22 cellular contexts compared by ENCODE assay signal in genomic region chr1:206821493-206821892, GRCh38. TPM values are rescaled to one million over a fixed set of nuclear protein-coding genes. Genes with fewer than 3 reads are reported as not detected.
DNase-seq lines count a peak whose midpoint lies in the region; ATAC-seq and TF ChIP-seq lines count a peak whose summit lies in the region.
"Had no signal": no experiment of that assay in that cellular context is flagged by ENCODE, and none has a peak within 500 bp of the region (broad histone marks: within the 10 kb centered on the region; RNA-seq: fewer than 3 reads in every experiment).

No MANE protein-coding gene starts in this region.

- in situ Hi-C loops in GM23248 (cut with MboI): no loop called here

- peak; percentile 33 for DNase-seq in DMS153 (lab: John Stamatoyannopoulos, UW)
- DNase-seq in DMS153 treated with DMSO at 0.1 percent for 48 hours (lab: John Stamatoyannopoulos, UW; ENCODE audit: unreplicated experiment): no peak
- DNase-seq in COR-L47 (lab: John Stamatoyannopoulos, UW): peak; percentile 3
- peak; percentile 17 for DNase-seq in NCI-H146 treated with DMSO at 0.1 percent for 48 hours (lab: John Stamatoyannopoulos, UW; ENCODE audit: unreplicated experiment)
- DNase-seq in NCI-H345 (lab: John Stamatoyannopoulos, UW): peak; percentile 55
- DNase-seq in ovary: no peak
- DNase-seq in GM23248: no peak
- DNase-seq: BE2C; Caco-2; CD4-positive, CD25-positive, alpha-beta regulatory T cell; Karpas-422; NCI-H1694 treated with DMSO at 0.1 percent for 48 hours; NCI-H446 treated with DMSO at 0.1 percent for 48 hours; OCI-M1; Right ventricle myocardium superior; SW 1271 had no signal

- H3K9me3 ChIP-seq in ovary (no peaks in the 10 kb centered on the region), GM23248 (ENCODE audit: low read depth) (no peaks in the 10 kb centered on the region)
- H3K9me3 ChIP-seq: BE2C, Caco-2 had no signal

- TF ChIP-seq EP300 in ovary (IDR thresholded peaks at IDR 0.05): no peak

- WGBS in ovary, 3 donors: 73 to 81% (median 76%) methylated on average over 4 of the region's 4 CpGs
- WGBS in GM23248 (ENCODE audit: low coverage in 1 of 2, low lambda C conversion rate in 2 of 2, missing lambda C conversion rate in 2 of 2), 2 experiments: 63 to 78% methylated on average over 4 of the region's 4 CpGs

- intact Hi-C loops in ovary (cut with DNase I): no loop called here

- no peaks in the 10 kb centered on the region for H3K9me2 ChIP-seq in GM23248 (ENCODE audit: insufficient read depth)

- H3K79me2 ChIP-seq in GM23248 (ENCODE audit: insufficient read depth): no peaks in the 10 kb centered on the region

- H3K4me2 ChIP-seq in GM23248 (ENCODE audit: unreplicated experiment): no peak overlapping the region

- no peak for ATAC-seq in GM19452 (IDR thresholded peaks at IDR 0.05; ENCODE audit: unreplicated experiment)
- ATAC-seq: HCT116 had no signal

- H4K20me1 ChIP-seq in GM23248 (ENCODE audit: insufficient read depth): no peaks in the 10 kb centered on the region

- H3K9ac ChIP-seq in GM23248: no peak overlapping the region

- no peaks in the 10 kb centered on the region for H3F3A ChIP-seq in GM23248 (ENCODE audit: insufficient read depth)

- no peak for TF ChIP-seq POLR2A in ovary (IDR thresholded peaks at IDR 0.05)

- H3K4me1 ChIP-seq in ovary (ENCODE audit: insufficient read depth) (no peaks in the 10 kb centered on the region), GM23248 (ENCODE audit: insufficient read depth) (peaks cover 8% of the 10 kb centered on the region; the same call in 1 of the 2 replicates)
- H3K4me1 ChIP-seq: Caco-2 had no signal

- H3K27me3 ChIP-seq in ovary: no peaks in the 10 kb centered on the region
- no peaks in the 10 kb centered on the region for H3K27me3 ChIP-seq in GM23248 (replicated peaks; ENCODE audit: insufficient read depth)
- H3K27me3 ChIP-seq: BE2C had no signal

- H3K4me3 ChIP-seq in ovary: no peak overlapping the region
- no peak overlapping the region for H3K4me3 ChIP-seq in GM23248

- TF ChIP-seq CTCF in ovary (IDR thresholded peaks at IDR 0.05): no peak

- no peak overlapping the region for H3K27ac ChIP-seq in ovary
- no peak overlapping the region for H3K27ac ChIP-seq in GM23248
- H3K27ac ChIP-seq: 22Rv1 had no signal

- no peaks in the 10 kb centered on the region for H3K36me3 ChIP-seq in ovary
- H3K36me3 ChIP-seq in GM23248 (ENCODE audit: low read depth): no peaks in the 10 kb centered on the region
- H3K36me3 ChIP-seq: BE2C had no signal

- no peak overlapping the region for H2AFZ ChIP-seq in GM23248

RNA-seq across cellular contexts. Expression of gene IL20, which starts 43.9 kb away (rescaled TPM):
- 1 to 10 TPM in 1 of 7 donors, not detected in 6; 2.6 TPM for total RNA-seq in ovary
- polyA plus RNA-seq in ovary (under 1 TPM in 1 of 2 donors, not detected in 1; 0.30 TPM), GM23248 (2016; fragmentation: Nextera tagmentation; extraction: Ambion mirVana) (not detected in 2 replicates)
- 0.25 TPM in 1 of 2 replicates, not detected in the other for total RNA-seq in GM23248 (2014; rRNA removed; shearing (Covaris generic))
- total RNA-seq: Caco-2; CD4-positive, CD25-positive, alpha-beta regulatory T cell; MCF 10A; Right ventricle myocardium superior; T-helper 2 cell treated with Interferon-gamma antibody and Interleukin-4, amounts not matched to agents 100 ng/mL and 5 ng/mL, for 36 hours had no signal
- polyA plus RNA-seq: CD4-positive, CD25-positive, alpha-beta regulatory T cell; IgD-negative memory B cell had no signal

RNA-seq across cellular contexts. Expression of gene IL10, which starts 49.2 kb away (rescaled TPM):
- total RNA-seq in ovary: 1 to 10 TPM in 3 of 7 donors, under 1 TPM in 3, not detected in 1; 0.25 to 2.7 (median 0.94) TPM
- polyA plus RNA-seq in ovary (1 to 10 TPM; 3.2 to 4.0 TPM), GM23248 (2016; fragmentation: Nextera tagmentation; extraction: Ambion mirVana) (not detected in 2 replicates)
- total RNA-seq in GM23248 (2014; rRNA removed; shearing (Covaris generic)): not detected in 2 replicates
- total RNA-seq: Caco-2, MCF 10A had no signal

RNA-seq across cellular contexts. Expression of gene IL19, which starts 50.9 kb away (rescaled TPM):
- total RNA-seq in ovary: not detected
- not detected for polyA plus RNA-seq in ovary
- not detected in 2 replicates for total RNA-seq in GM23248 (2014; rRNA removed; shearing (Covaris generic))
- not detected in 2 replicates for polyA plus RNA-seq in GM23248 (2016; fragmentation: Nextera tagmentation; extraction: Ambion mirVana)
- total RNA-seq: Caco-2; CD4-positive, CD25-positive, alpha-beta regulatory T cell; MCF 10A; Right ventricle myocardium superior; T-helper 2 cell treated with Interferon-gamma antibody and Interleukin-4, amounts not matched to agents 100 ng/mL and 5 ng/mL, for 36 hours had no signal
- polyA plus RNA-seq: CD4-positive, CD25-positive, alpha-beta regulatory T cell; IgD-negative memory B cell had no signal

Comparison
In these comparisons a context has a peak if more than half of its experiments do, and no peak if none do; other contexts are left out.
1. DNase-seq: peak in DMS153 (single experiment), COR-L47 (single experiment), NCI-H146 treated with DMSO at 0.1 percent for 48 hours (single experiment) and NCI-H345 (single experiment); none in DMS153 treated with DMSO at 0.1 percent for 48 hours (single experiment), ovary (0 of 5) and GM23248 (single experiment).